ENCODE assay signal across 8 cellular contexts in the genomic region with DNA sequence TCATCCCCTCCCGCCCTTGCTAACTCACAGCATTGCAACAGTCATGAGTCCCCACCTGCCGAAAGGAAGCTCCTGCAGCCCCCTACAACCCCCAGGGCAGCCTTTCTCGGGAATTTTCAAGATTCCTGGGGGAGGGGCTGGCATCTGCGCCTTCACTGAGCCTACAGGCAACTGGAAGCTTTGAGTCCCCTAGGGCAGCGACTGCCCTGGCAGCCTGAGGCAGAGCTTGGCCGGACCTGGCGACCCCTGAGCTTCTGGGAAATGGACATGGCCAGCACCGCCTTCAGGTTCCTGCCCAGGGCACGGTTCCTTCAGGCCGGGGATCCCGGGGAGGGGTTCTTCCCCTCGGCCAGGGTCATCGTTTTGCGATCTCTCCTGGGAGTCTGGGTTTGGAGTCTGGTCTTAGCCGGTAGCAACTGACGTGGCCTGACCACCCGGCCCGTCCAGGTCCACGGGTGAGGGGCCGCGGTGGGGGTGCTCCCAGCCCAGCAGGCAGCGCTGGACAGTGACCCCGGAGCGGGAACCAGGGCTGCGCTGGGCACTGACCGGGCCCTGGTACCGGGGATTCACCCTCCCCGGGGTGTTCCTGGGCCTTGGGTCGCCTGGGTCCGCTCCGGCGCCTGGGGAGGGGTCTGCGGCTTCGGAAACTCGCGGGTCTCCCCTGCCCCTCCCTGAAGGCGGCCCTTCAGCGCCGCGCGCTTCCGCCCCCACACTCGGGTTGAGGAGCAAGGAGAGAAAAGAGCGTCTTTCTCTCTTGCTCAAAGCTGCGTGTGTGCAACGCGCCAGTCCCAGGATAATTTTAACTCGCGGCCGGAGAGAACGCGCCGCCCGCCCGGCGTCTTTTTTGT. TPM values are rescaled to one million over a fixed set of nuclear protein-coding genes. Genes with fewer than 3 reads are reported as not detected.
DNase-seq lines count a peak whose midpoint lies in the region; ATAC-seq and TF ChIP-seq lines count a peak whose summit lies in the region.

No MANE protein-coding gene starts in this region.

- peak; percentile 21 to 22 for ATAC-seq in activated CD4-positive, CD25-positive, alpha-beta regulatory T cell treated with anti-CD3 and anti-CD28 coated beads, Interleukin-2, amount 50 U/mL, for 24 hours

- no peak for TF ChIP-seq EP300 in stomach (IDR thresholded peaks at IDR 0.05)

- WGBS in stomach, 5 donors = 3 to 12% (median 4%) methylated on average over 10 to 56 of the region's 56 CpGs

- TF ChIP-seq POLR2A in stomach (IDR thresholded peaks at IDR 0.05) = no peak

- no peak for TF ChIP-seq CTCF in stomach (IDR thresholded peaks at IDR 0.05)

- peak overlapping the region in 2 of 5 donors; percentile 2 to 21 for H3K27ac ChIP-seq in stomach

- no peaks in the 10 kb centered on the region for H3K9me3 ChIP-seq in stomach

- peaks cover 24 to 29% (median 28%) of the 10 kb centered on the region in 4 donors for H3K36me3 ChIP-seq in stomach

- H3K4me3 ChIP-seq in iPS-11a (ENCODE audit: low read depth, low read length) (peak overlapping the region; percentile 54), stomach (peak overlapping the region; percentile 26 to 44 (median 32))

- intact Hi-C loops in stomach (cut with DNase I; ENCODE audit: low total_unique reads) = no loop called here

- peaks cover 33 to 58% (median 56%) of the 10 kb centered on the region in 4 donors for H3K4me1 ChIP-seq in stomach

- H3K27me3 ChIP-seq in stomach = peaks cover 22 to 70% (median 48%) of the 10 kb centered on the region in 3 donors

- no peak for DNase-seq in activated CD4-positive, CD25-positive, alpha-beta regulatory T cell treated with anti-CD3 and anti-CD28 coated beads, Interleukin-2, amount 50 U/mL, for 72 hours
- peak; percentile 44 for DNase-seq in RPMI7951 (ENCODE audit: low read depth)
- no peak for DNase-seq in stomach
- DNase-seq in NCI-H187 treated with DMSO at 0.1 percent for 48 hours (lab: John Stamatoyannopoulos, UW) = no peak
- DNase-seq in NCI-H146 (lab: John Stamatoyannopoulos, UW) = no peak
- no peak for DNase-seq in DMS79 treated with DMSO at 0.1 percent for 48 hours (lab: John Stamatoyannopoulos, UW)

RNA-seq across cellular contexts. Expression of gene COL9A3, which starts 0.6 kb away (rescaled TPM):
- total RNA-seq in RPMI7951 (2014; rRNA removed; shearing (Covaris generic)) = 4.1 and 5.9 TPM in 2 replicates
- total RNA-seq in stomach = 10 to 100 TPM in 1 of 5 donors, 1 to 10 TPM in 1, not detected in 3; 2.3 to 18.2 TPM
- polyA plus RNA-seq in stomach = 1 to 10 TPM; 2.4 to 5.2 (median 3.9) TPM

RNA-seq across cellular contexts. Expression of gene OGFR, which starts 11.6 kb away (rescaled TPM):
- total RNA-seq in RPMI7951 (2014; rRNA removed; shearing (Covaris generic)) = 47.6 and 73.5 TPM in 2 replicates
- 10 to 100 TPM; 20.1 to 75.3 (median 43.2) TPM for total RNA-seq in stomach
- polyA plus RNA-seq in stomach = 10 to 100 TPM; 31.9 to 51.9 (median 41.5) TPM

RNA-seq across cellular contexts. Expression of gene MRGBP, which starts 20.0 kb away (rescaled TPM):
- total RNA-seq in RPMI7951 (2014; rRNA removed; shearing (Covaris generic)) = 44.7 and 58.5 TPM in 2 replicates
- total RNA-seq in stomach = 10 to 100 TPM in 4 of 5 donors, 1 to 10 TPM in 1; 5.4 to 17.9 (median 10.5) TPM
- polyA plus RNA-seq in stomach = 10 to 100 TPM in 1 of 3 donors, 1 to 10 TPM in 2; 6.6 to 10.7 (median 8.1) TPM

RNA-seq across cellular contexts. Expression of gene TCFL5, which starts 45.4 kb away (rescaled TPM):
- 13.7 and 16.2 TPM in 2 replicates for total RNA-seq in RPMI7951 (2014; rRNA removed; shearing (Covaris generic))
- 10 to 100 TPM in 2 of 5 donors, 1 to 10 TPM in 3; 3.0 to 29.5 (median 9.5) TPM for total RNA-seq in stomach
- 1 to 10 TPM; 4.8 to 5.7 (median 5.0) TPM for polyA plus RNA-seq in stomach
